In the genomic region with DNA sequence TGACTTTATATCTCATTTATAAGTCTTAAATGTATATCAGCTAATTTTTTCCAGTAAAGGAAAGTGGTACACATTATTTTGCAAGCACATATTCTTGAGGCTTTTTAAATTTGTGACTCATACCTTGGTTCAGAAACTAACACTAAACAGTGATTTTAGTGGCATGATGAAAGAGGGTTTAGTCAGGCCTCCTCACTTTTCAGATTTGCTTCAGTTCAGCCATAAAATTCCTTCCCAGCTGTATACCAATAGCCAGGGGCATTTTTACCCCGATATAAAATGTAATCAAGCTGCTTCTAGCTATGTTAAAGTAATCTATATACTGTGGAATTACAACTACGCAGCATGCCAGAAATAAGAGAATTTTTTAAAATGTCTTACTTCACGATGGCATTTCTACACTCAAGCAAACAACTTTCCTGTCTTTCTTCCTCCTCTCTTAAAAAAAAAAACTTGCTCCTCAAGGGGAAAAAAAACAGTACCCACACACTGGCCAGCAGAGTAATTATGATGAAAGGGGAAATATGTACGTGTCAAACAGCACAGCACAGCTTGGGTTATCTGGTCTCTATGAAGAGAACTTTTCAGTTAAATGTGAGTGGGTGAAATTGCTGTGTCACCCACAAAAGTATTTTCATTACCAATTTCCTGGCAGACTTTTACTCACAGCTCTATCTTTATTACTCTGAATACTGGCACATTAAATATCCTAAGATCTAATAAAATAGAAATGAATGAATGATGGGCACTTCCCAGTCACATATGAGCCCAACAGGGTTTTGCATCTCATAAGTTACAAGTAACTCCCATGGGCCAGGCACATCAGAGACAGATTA, we compare ENCODE assay signal across 8 cellular contexts.
DNase-seq lines count a peak whose midpoint lies in the region; ATAC-seq and TF ChIP-seq lines count a peak whose summit lies in the region.

No MANE protein-coding gene starts in this region.

- TF ChIP-seq CTCF in NB4 (IDR thresholded peaks at IDR 0.05; ENCODE audit: low read depth, low read length), result no peak

- ATAC-seq in GM21526 (IDR thresholded peaks at IDR 0.05; ENCODE audit: low FRiP score, unreplicated experiment), result peak; percentile 60
- ATAC-seq in HG03460 (IDR thresholded peaks at IDR 0.05; ENCODE audit: unreplicated experiment), result no peak

- peak; percentile 77 to 84 for DNase-seq in AML-193 (lab: John Stamatoyannopoulos, UW)
- DNase-seq in NB4 (ENCODE audit: low read depth), result peak; percentile 34
- DNase-seq in fibroblast of peridontal ligament (ENCODE audit: extremely low read depth), result peak; percentile 95
- DNase-seq in iPS-NIHi11 (ENCODE audit: low spot score), result no peak
- DNase-seq in NCI-H2107 (lab: John Stamatoyannopoulos, UW), result no peak
- no peak for DNase-seq in stimulated activated CD4-positive, alpha-beta T cell treated with anti-CD3 and anti-CD28 coated beads, Interleukin-4, amount 100 ng/mL, for 1 hour

- no peak for TF ChIP-seq POLR2A in NB4 (IDR thresholded peaks at IDR 0.05; ENCODE audit: extremely low read depth, insufficient read length)

- no peak overlapping the region for H3K4me3 ChIP-seq in NB4 (ENCODE audit: low read depth, low read length)

Comparison
In these comparisons a context has a peak if more than half of its experiments do, and no peak if none do; other contexts are left out.
1. DNase-seq: peak in AML-193 (2 of 2), NB4 (single experiment) and fibroblast of peridontal ligament (single experiment); none in iPS-NIHi11 (single experiment), NCI-H2107 (single experiment) and stimulated activated CD4-positive, alpha-beta T cell treated with anti-CD3 and anti-CD28 coated beads, Interleukin-4, amount 100 ng/mL, for 1 hour (single experiment).